In genomic region chr9:117156771-117157535, GRCh38 we compare ENCODE assay signal across 22 cellular contexts.
"Had no signal": no experiment of that assay in that cellular context is flagged by ENCODE, and none has a peak within 500 bp of the region (broad histone marks: within the 10 kb centered on the region; RNA-seq: fewer than 3 reads in every experiment).

No MANE protein-coding gene starts in this region.

- H3K27ac ChIP-seq: gastrocnemius medialis, right lobe of liver, transverse colon, VCaP had no signal

- DNase-seq: activated CD4-positive, alpha-beta T cell treated with anti-CD3 and anti-CD28 coated beads, Interleukin-2, amount 10 ng/mL, durations not matched to agents 7 days and 5 days; activated CD4-positive, CD25-positive, alpha-beta regulatory T cell treated with anti-CD3 and anti-CD28 coated beads, Interleukin-2, amount 50 U/mL, for 72 hours; activated CD8-positive, alpha-beta memory T cell treated with anti-CD3 and anti-CD28 coated beads, Interleukin-2, amount 10 ng/mL, durations not matched to agents 7 days and 5 days; activated CD8-positive, alpha-beta T cell treated with anti-CD3 and anti-CD28 coated beads for 36 hours; activated effector memory CD4-positive, alpha-beta T cell treated with anti-CD3 and anti-CD28 coated beads, Interleukin-2, amount 50 U/mL, for 16 hours; activated naive CD4-positive, alpha-beta T cell treated with anti-CD3 and anti-CD28 coated beads, Interleukin-2, amount 10 ng/mL, durations not matched to agents 7 days and 5 days; activated T-cell treated with anti-CD3 and anti-CD28 coated beads for 4 hours; amygdala; effector memory CD4-positive, alpha-beta T cell; gastrocnemius medialis; hippocampal formation; mucosa of descending colon; naive thymus-derived CD4-positive, alpha-beta T cell; occipital lobe; posterior cingulate gyrus; right lobe of liver; small intestine; stimulated activated CD4-positive, alpha-beta T cell treated with anti-CD3 and anti-CD28 coated beads, Interleukin-2, amount 100 ng/mL, for 24 hours; transverse colon had no signal

- H3K9me3 ChIP-seq: gastrocnemius medialis, mucosa of descending colon, right lobe of liver, transverse colon had no signal

- H3K27me3 ChIP-seq: gastrocnemius medialis, right lobe of liver, transverse colon had no signal

- H3K36me3 ChIP-seq: gastrocnemius medialis, right lobe of liver, transverse colon had no signal

- H3K4me3 ChIP-seq: gastrocnemius medialis, mucosa of descending colon, right lobe of liver, transverse colon had no signal

- ATAC-seq: activated CD8-positive, alpha-beta memory T cell treated with anti-CD3 and anti-CD28 coated beads, Interleukin-2, amount 10 ng/mL, durations not matched to agents 7 days and 5 days; activated CD8-positive, alpha-beta T cell treated with anti-CD3 and anti-CD28 coated beads for 36 hours; esophagus mucosa; mucosa of descending colon; naive thymus-derived CD4-positive, alpha-beta T cell; right lobe of liver; stimulated activated memory B cell treated with anti-CD40 and anti-IgM and Interleukin-4, amounts not matched to agents 10 μg/mL and 1 μg/mL and 100 μg/mL, for 72 hours had no signal

- H3K4me1 ChIP-seq: gastrocnemius medialis, right lobe of liver, transverse colon had no signal
